In genomic region chr1:34787461-34788420, GRCh38 we compare ENCODE assay signal across 12 cellular contexts. TPM values are rescaled to one million over a fixed set of nuclear protein-coding genes. Genes with fewer than 3 reads are reported as not detected.
DNase-seq lines count a peak whose midpoint lies in the region; ATAC-seq, FAIRE-seq and TF ChIP-seq lines count a peak whose summit lies in the region.
"Had no signal": no experiment of that assay in that cellular context is flagged by ENCODE, and none has a peak within 500 bp of the region (broad histone marks: within the 10 kb centered on the region; RNA-seq: fewer than 3 reads in every experiment).

No MANE protein-coding gene starts in this region.

- no peaks in the 10 kb centered on the region for H3K9me2 ChIP-seq in Loucy (replicated peaks; ENCODE audit: low read depth, low read length)

- TF ChIP-seq POLR2A in GM12878 (IDR thresholded peaks at IDR 0.05; ENCODE audit: low read depth, low read length) (no peak), ovary (IDR thresholded peaks at IDR 0.05) (no peak)

- DNase-seq in NCI-H2196 (lab: John Stamatoyannopoulos, UW; ENCODE audit: unreplicated experiment) (peak; percentile 7), NCI-H2196 treated with DMSO at 0.1 percent for 48 hours (lab: John Stamatoyannopoulos, UW; ENCODE audit: unreplicated experiment) (no peak), GM12878 (ENCODE audit: low read depth, low spot score) (no peak), neural crest cell (ENCODE audit: low read depth, low spot score) (no peak), ovary (no peak)
- DNase-seq in central memory CD4-positive, alpha-beta T cell, result no peak
- DNase-seq: activated CD4-positive, alpha-beta T cell treated with anti-CD3 and anti-CD28 coated beads, Interleukin-2, amount 50 U/mL, for 1 hour; stimulated activated CD8-positive, alpha-beta memory T cell treated with anti-CD3 and anti-CD28 coated beads, Interleukin-4, amount 100 ng/mL, for 48 hours had no signal

- no peak overlapping the region for H3K27ac ChIP-seq in GM12878 (ENCODE audit: control insufficient read depth, insufficient read depth)
- H3K27ac ChIP-seq in ovary, result no peak overlapping the region
- H3K27ac ChIP-seq: KMS-11 had no signal

- 11% methylated on average over 9 of the region's 9 CpGs for WGBS in GM12878 (ENCODE audit: insufficient coverage, insufficient replicate concordance, low lambda C conversion rate, missing lambda C conversion rate)
- 42 to 52% (median 47%) methylated on average over 9 of the region's 9 CpGs for WGBS in ovary, 3 donors

- H4K20me1 ChIP-seq in Loucy (ENCODE audit: insufficient read depth, low read length, poor library complexity, severe bottlenecking) (no peaks in the 10 kb centered on the region), GM12878 (ENCODE audit: control insufficient read depth, insufficient read depth) (no peaks in the 10 kb centered on the region)

- no peaks in the 10 kb centered on the region for H3K36me3 ChIP-seq in Loucy (ENCODE audit: insufficient read depth, low read length)
- no peaks in the 10 kb centered on the region for H3K36me3 ChIP-seq in GM12878 (ENCODE audit: control insufficient read depth in 2 of 2, insufficient read depth in 2 of 2, low read length in 1 of 2)
- no peaks in the 10 kb centered on the region for H3K36me3 ChIP-seq in ovary

- H3K9me3 ChIP-seq in Loucy (ENCODE audit: insufficient read depth, low read depth, low read length), result no peaks in the 10 kb centered on the region
- H3K9me3 ChIP-seq in GM12878 (replicated peaks; ENCODE audit: control insufficient read depth, insufficient read depth, low read length), result no peaks in the 10 kb centered on the region; the same call in 2 of the 3 replicates
- H3K9me3 ChIP-seq in ovary, result no peaks in the 10 kb centered on the region

- no peak overlapping the region for H3K9ac ChIP-seq in Loucy (ENCODE audit: low read depth, low read length, poor library complexity, severe bottlenecking)
- no peak overlapping the region for H3K9ac ChIP-seq in GM12878 (ENCODE audit: control insufficient read depth, insufficient read depth, low read length)
- H3K9ac ChIP-seq: KMS-11 had no signal

- no peaks in the 10 kb centered on the region for H3F3A ChIP-seq in Loucy (ENCODE audit: low read depth)

- FAIRE-seq in GM12878 (lab: Jason Lieb, UNC), result no peak

- BruUV-seq in GM12878 (replicated peaks; lab: Mats Ljungman, UMichigan), result no TSS peak

- RAD21 ChIA-PET in GM12878 (lab: Charles Lee; ENCODE audit: unreplicated experiment), result interaction anchor here (1.3 to 1.4 kb wide), 2 partner anchors 65 to 109 kb away, joined by 3 to 6 read pairs; no protein-coding TSS in a partner anchor

- H3K27ac Mint-ChIP-seq in neural crest cell (ENCODE audit: unreplicated experiment), result peak overlapping the region; percentile 17
- H3K27ac Mint-ChIP-seq: nephron had no signal

- H3K36me3 Mint-ChIP-seq in neural crest cell (ENCODE audit: low read depth), result no peaks in the 10 kb centered on the region

- no peak overlapping the region for H3K4me3 Mint-ChIP-seq in neural crest cell
- H3K4me3 Mint-ChIP-seq: nephron had no signal

- intact Hi-C loops in GM12878 (cut with micrococcal nuclease; ENCODE audit: unreplicated experiment) (no loop called here), ovary (cut with DNase I) (loop anchor here in 2 of 4 donors (5.0 kb wide), 2 partner anchors 65 to 80 kb away; no protein-coding TSS in a partner anchor)

- TF ChIP-seq CTCF in Loucy (conservative IDR thresholded peaks at IDR 0.05; ENCODE audit: low read length), result peak; percentile 56
- peak; percentile 20 to 51 (median 45); a peak in 4 of 6 replicates for TF ChIP-seq CTCF in GM12878 (IDR thresholded peaks at IDR 0.05 in 2 of 3, conservative IDR thresholded peaks at IDR 0.05 in 1 of 3; ENCODE audit: control insufficient read depth in 2 of 3, extremely low read depth in 1 of 3, insufficient read depth in 1 of 3, low read depth in 3 of 3, low read length in 3 of 3)
- peak; percentile 38 for TF ChIP-seq CTCF in neural crest cell (conservative IDR thresholded peaks at IDR 0.05)
- no peak for TF ChIP-seq CTCF in ovary (IDR thresholded peaks at IDR 0.05)

- no peaks in the 10 kb centered on the region for H3K9me3 Mint-ChIP-seq in neural crest cell
- H3K9me3 Mint-ChIP-seq: nephron had no signal

- SMC1A ChIA-PET in GM12878 (lab: Charles Lee; ENCODE audit: uncharacterized antibody, unreplicated experiment), result interaction anchor here (0.6 to 1.7 kb wide), 5 partner anchors 10 to 77 kb away, joined by 3 to 8 read pairs (median 5); no protein-coding TSS in a partner anchor

- H3K4me3 ChIP-seq in Loucy (ENCODE audit: low read length, poor library complexity, severe bottlenecking), result no peak overlapping the region
- H3K4me3 ChIP-seq in GM12878, result no peak overlapping the region
- no peak overlapping the region for H3K4me3 ChIP-seq in ovary

- H3K4me1 ChIP-seq in Loucy (ENCODE audit: insufficient read depth, low read length, poor library complexity, severe bottlenecking), result no peaks in the 10 kb centered on the region
- H3K4me1 ChIP-seq in GM12878 (ENCODE audit: control insufficient read depth, insufficient read depth, low read length), result peaks cover 3% of the 10 kb centered on the region; the same call in 1 of the 2 replicates
- no peaks in the 10 kb centered on the region for H3K4me1 ChIP-seq in ovary (ENCODE audit: insufficient read depth)

- in situ Hi-C loops in GM12878 (cut with MboI), result loop anchor here (5.0 kb wide), 1 partner anchor 65 kb away; no protein-coding TSS in a partner anchor

- TF ChIP-seq EP300 in GM12878 (IDR thresholded peaks at IDR 0.05; ENCODE audit: borderline replicate concordance in 1 of 2, control insufficient read depth in 1 of 2, low read depth in 2 of 2, low read length in 2 of 2), result no peak
- no peak for TF ChIP-seq EP300 in ovary (IDR thresholded peaks at IDR 0.05)

- H3K27me3 Mint-ChIP-seq in neural crest cell (ENCODE audit: low read depth), result peaks cover 55% of the 10 kb centered on the region

- H3K79me2 ChIP-seq in Loucy (ENCODE audit: insufficient read depth, low read length), result no peaks in the 10 kb centered on the region
- H3K79me2 ChIP-seq in GM12878 (ENCODE audit: control insufficient read depth, insufficient read depth, low read length), result no peaks in the 10 kb centered on the region

- H2AFZ ChIP-seq in Loucy (ENCODE audit: low read length) (peak overlapping the region; percentile 39; the same call in 1 of the 2 replicates), GM12878 (ENCODE audit: control insufficient read depth, low read depth, low read length) (no peak overlapping the region)

- peaks cover 26% of the 10 kb centered on the region for H3K4me1 Mint-ChIP-seq in neural crest cell

- POLR2A ChIA-PET in GM12878 (lab: Charles Lee), result no interaction called here

- ATAC-seq in GM12878, result peak; percentile 61
- no peak for ATAC-seq in HG03520 (IDR thresholded peaks at IDR 0.05; ENCODE audit: unreplicated experiment)

- no peak overlapping the region for H3K4me2 ChIP-seq in Loucy (ENCODE audit: low read depth, low read length, poor library complexity, severe bottlenecking)
- no peak overlapping the region for H3K4me2 ChIP-seq in GM12878 (ENCODE audit: control insufficient read depth, insufficient read depth)
- H3K4me2 ChIP-seq: KMS-11 had no signal

- H3K27me3 ChIP-seq in Loucy (ENCODE audit: insufficient read depth, low read length, poor library complexity, severe bottlenecking), result no peaks in the 10 kb centered on the region
- no peaks in the 10 kb centered on the region for H3K27me3 ChIP-seq in GM12878 (replicated peaks in 1 of 2; ENCODE audit: control insufficient read depth in 2 of 2, insufficient read depth in 2 of 2, low read length in 1 of 2)
- no peaks in the 10 kb centered on the region for H3K27me3 ChIP-seq in ovary

- CTCF ChIA-PET in GM12878 (lab: Yijun Ruan, JAX), result interaction anchor here (0.7 to 3.8 kb wide), 8 partner anchors 15 to 371 kb away, joined by 3 to 30 read pairs (median 4); no protein-coding TSS in a partner anchor

- 0 out of 2 replicates have a peak, but pooled peaks have one; percentile 26 for TF ChIP-seq RAD21 in GM12878 (IDR thresholded peaks at IDR 0.05; ENCODE audit: insufficient read depth, low read depth, low read length)

RNA-seq across cellular contexts. Expression of gene GJA4, which starts 5.1 kb away (rescaled TPM):
- total RNA-seq in GM12878 (2013; cell fraction: nucleolus; rRNA removed), result not detected in 2 replicates
- 0.11 TPM in 1 of 2 replicates, not detected in the other for total RNA-seq in GM12878 (2014; rRNA removed)
- total RNA-seq in GM12878 (2014; rRNA removed; fragmentation: Illumina TruSeq; extraction: Trizol), result 0.14 TPM in 1 of 2 replicates, not detected in the other
- total RNA-seq in GM12878 (2021), result 0.13 and 0.18 TPM in 2 replicates
- polyA plus RNA-seq in GM12878 (2011; ENCODE audit: low read depth), result not detected
- polyA plus RNA-seq in GM12878 (2011; rRNA removed), result not detected in 2 replicates
- polyA plus RNA-seq in GM12878 (2011; cell fraction: cytosol; rRNA removed), result not detected in 2 replicates
- not detected in 2 replicates for polyA plus RNA-seq in GM12878 (2011; cell fraction: nucleus; rRNA removed)
- polyA plus RNA-seq in GM12878 (2012), result 0.13 and 0.15 TPM in 2 replicates
- polyA plus RNA-seq in GM12878 (2014; fragmentation: Illumina TruSeq; extraction: Trizol), result 0.09 TPM in 1 of 2 replicates, not detected in the other
- not detected for polyA plus RNA-seq in GM12878 (2014; fragmentation: Nextera tagmentation; extraction: Ambion mirVana)
- polyA plus RNA-seq in GM12878 (2014; rRNA removed), result 0.19 TPM in 1 of 2 replicates, not detected in the other
- polyA plus RNA-seq in GM12878 (2016; fragmentation: Nextera tagmentation; extraction: Ambion mirVana), result not detected
- polyA minus RNA-seq in GM12878 (2011; rRNA and poly(A)+ RNA removed), result not detected in 2 replicates
- not detected in 2 replicates for polyA minus RNA-seq in GM12878 (2011; cell fraction: cytosol; rRNA and poly(A)+ RNA removed)
- polyA minus RNA-seq in GM12878 (2011; cell fraction: nucleus; rRNA and poly(A)+ RNA removed), result not detected in 2 replicates
- total RNA-seq in neural crest cell, result 20.2 and 22.3 TPM in 2 replicates
- 100 to 1,000 TPM in 1 of 7 donors, 10 to 100 TPM in 2, 1 to 10 TPM in 4; 4.9 to 149 (median 9.5) TPM for total RNA-seq in ovary
- 10 to 100 TPM in 1 of 2 donors, 1 to 10 TPM in 1; 7.9 to 19.4 TPM for polyA plus RNA-seq in ovary

RNA-seq across cellular contexts. Expression of gene GJB3, which starts 6.7 kb away (rescaled TPM):
- not detected in 2 replicates for total RNA-seq in GM12878 (2013; cell fraction: nucleolus; rRNA removed)
- total RNA-seq in GM12878 (2014; rRNA removed) (not detected in 2 replicates), GM12878 (2014; rRNA removed; fragmentation: Illumina TruSeq; extraction: Trizol) (not detected in 2 replicates), GM12878 (2021) (not detected in 2 replicates), neural crest cell (not detected in 2 replicates), ovary (1 to 10 TPM in 1 of 7 donors, under 1 TPM in 3, not detected in 3; 0.23 to 1.7 (median 0.32) TPM)
- not detected for polyA plus RNA-seq in GM12878 (2011; ENCODE audit: low read depth)
- polyA plus RNA-seq in GM12878 (2011; rRNA removed) (not detected in 2 replicates), GM12878 (2014; fragmentation: Illumina TruSeq; extraction: Trizol) (not detected in 2 replicates), GM12878 (2014; fragmentation: Nextera tagmentation; extraction: Ambion mirVana) (not detected), GM12878 (2014; rRNA removed) (not detected in 2 replicates), GM12878 (2016; fragmentation: Nextera tagmentation; extraction: Ambion mirVana) (not detected), ovary (not detected)
- polyA plus RNA-seq in GM12878 (2011; cell fraction: cytosol; rRNA removed), result not detected in 2 replicates
- not detected in 2 replicates for polyA plus RNA-seq in GM12878 (2011; cell fraction: nucleus; rRNA removed)
- not detected in 2 replicates for polyA plus RNA-seq in GM12878 (2012)
- not detected in 2 replicates for polyA minus RNA-seq in GM12878 (2011; rRNA and poly(A)+ RNA removed)
- 0.52 TPM in 1 of 2 replicates, not detected in the other for polyA minus RNA-seq in GM12878 (2011; cell fraction: cytosol; rRNA and poly(A)+ RNA removed)
- polyA minus RNA-seq in GM12878 (2011; cell fraction: nucleus; rRNA and poly(A)+ RNA removed), result not detected in 2 replicates

RNA-seq across cellular contexts. Expression of gene GJB4, which starts 28.2 kb away (rescaled TPM):
- not detected in 2 replicates for total RNA-seq in GM12878 (2013; cell fraction: nucleolus; rRNA removed)
- not detected in 2 replicates for total RNA-seq in GM12878 (2014; rRNA removed)
- total RNA-seq in GM12878 (2014; rRNA removed; fragmentation: Illumina TruSeq; extraction: Trizol), result not detected in 2 replicates
- not detected in 2 replicates for total RNA-seq in GM12878 (2021)
- not detected for polyA plus RNA-seq in GM12878 (2011; ENCODE audit: low read depth)
- not detected in 2 replicates for polyA plus RNA-seq in GM12878 (2011; rRNA removed)
- polyA plus RNA-seq in GM12878 (2011; cell fraction: cytosol; rRNA removed), result not detected in 2 replicates
- not detected in 2 replicates for polyA plus RNA-seq in GM12878 (2011; cell fraction: nucleus; rRNA removed)
- 0.03 TPM in 1 of 2 replicates, not detected in the other for polyA plus RNA-seq in GM12878 (2012)
- polyA plus RNA-seq in GM12878 (2014; fragmentation: Illumina TruSeq; extraction: Trizol), result not detected in 2 replicates
- not detected for polyA plus RNA-seq in GM12878 (2014; fragmentation: Nextera tagmentation; extraction: Ambion mirVana)
- polyA plus RNA-seq in GM12878 (2014; rRNA removed), result not detected in 2 replicates
- not detected for polyA plus RNA-seq in GM12878 (2016; fragmentation: Nextera tagmentation; extraction: Ambion mirVana)
- polyA minus RNA-seq in GM12878 (2011; rRNA and poly(A)+ RNA removed), result not detected in 2 replicates
- not detected in 2 replicates for polyA minus RNA-seq in GM12878 (2011; cell fraction: cytosol; rRNA and poly(A)+ RNA removed)
- polyA minus RNA-seq in GM12878 (2011; cell fraction: nucleus; rRNA and poly(A)+ RNA removed), result not detected in 2 replicates
- total RNA-seq in neural crest cell, result not detected in 2 replicates
- total RNA-seq in ovary, result not detected
- polyA plus RNA-seq in ovary, result not detected

RNA-seq across cellular contexts. Expression of gene GJB5, which starts 32.9 kb away (rescaled TPM):
- not detected in 2 replicates for total RNA-seq in GM12878 (2013; cell fraction: nucleolus; rRNA removed)
- total RNA-seq in GM12878 (2014; rRNA removed) (not detected in 2 replicates), GM12878 (2014; rRNA removed; fragmentation: Illumina TruSeq; extraction: Trizol) (not detected in 2 replicates), GM12878 (2021) (not detected in 2 replicates), neural crest cell (not detected in 2 replicates), ovary (not detected)
- not detected for polyA plus RNA-seq in GM12878 (2011; ENCODE audit: low read depth)
- polyA plus RNA-seq in GM12878 (2011; rRNA removed) (not detected in 2 replicates), GM12878 (2014; fragmentation: Illumina TruSeq; extraction: Trizol) (not detected in 2 replicates), GM12878 (2014; fragmentation: Nextera tagmentation; extraction: Ambion mirVana) (not detected), GM12878 (2014; rRNA removed) (not detected in 2 replicates), GM12878 (2016; fragmentation: Nextera tagmentation; extraction: Ambion mirVana) (not detected), ovary (not detected)
- 0.07 TPM in 1 of 2 replicates, not detected in the other for polyA plus RNA-seq in GM12878 (2011; cell fraction: cytosol; rRNA removed)
- polyA plus RNA-seq in GM12878 (2011; cell fraction: nucleus; rRNA removed), result not detected in 2 replicates
- not detected in 2 replicates for polyA plus RNA-seq in GM12878 (2012)
- 0.22 TPM in 1 of 2 replicates, not detected in the other for polyA minus RNA-seq in GM12878 (2011; rRNA and poly(A)+ RNA removed)
- polyA minus RNA-seq in GM12878 (2011; cell fraction: cytosol; rRNA and poly(A)+ RNA removed), result not detected in 2 replicates
- polyA minus RNA-seq in GM12878 (2011; cell fraction: nucleus; rRNA and poly(A)+ RNA removed), result not detected in 2 replicates

Comparison
In these comparisons a context has a peak if more than half of its experiments do, and no peak if none do; other contexts are left out.
1. CTCF ChIP-seq: peak in Loucy (single experiment), GM12878 (3 of 3) and neural crest cell (single experiment); none in ovary (0 of 3).
2. RNA of gene GJA4, which starts 5.1 kb away (total RNA-seq): 20.2 to 22.3 TPM in neural crest cell and 4.9 to 149 TPM in ovary; 0.11 to 0.18 TPM in GM12878; every median in the first group is over 4 times any median in the second.